8 cellular contexts compared by ENCODE assay signal in genomic region chr3:129936757-129937156, GRCh38. TPM values are rescaled to one million over a fixed set of nuclear protein-coding genes. Genes with fewer than 3 reads are reported as not detected.
A peak's percentile ranks its signal among the peaks of the same experiment; 100 is the strongest.
DNase-seq lines count a peak whose midpoint lies in the region; ATAC-seq and TF ChIP-seq lines count a peak whose summit lies in the region.

No MANE protein-coding gene starts in this region.

- H3K4me3 ChIP-seq in AG09309 (ENCODE audit: control insufficient read depth, low read depth, low read length): peak overlapping the region; percentile 3
- peak overlapping the region; percentile 26 for H3K4me3 ChIP-seq in mononuclear cell (ENCODE audit: low read length)
- H3K4me3 ChIP-seq in urinary bladder (ENCODE audit: low read depth, low read length): peak overlapping the region; percentile 13
- no peak overlapping the region for H3K4me3 ChIP-seq in mesendoderm (ENCODE audit: low read length)

- H2BK15ac ChIP-seq in mesendoderm (replicated peaks; ENCODE audit: low read depth): no peak overlapping the region

- no peaks in the 10 kb centered on the region for H3K9me3 ChIP-seq in mononuclear cell (ENCODE audit: low read depth, low read length)

- H3K79me2 ChIP-seq in mesendoderm (ENCODE audit: control insufficient read depth, insufficient read depth, low read length): no peaks in the 10 kb centered on the region

- H2AK5ac ChIP-seq in mesendoderm (ENCODE audit: low read length): no peak overlapping the region

- H3K27me3 ChIP-seq in mononuclear cell (ENCODE audit: insufficient read depth, low read length) (no peaks in the 10 kb centered on the region), mesendoderm (ENCODE audit: insufficient read depth, low read length, poor library complexity) (no peaks in the 10 kb centered on the region)

- H3K4me1 ChIP-seq in mononuclear cell (ENCODE audit: insufficient read depth, low read length) (peaks cover 15% of the 10 kb centered on the region), urinary bladder (ENCODE audit: insufficient read depth) (no peaks in the 10 kb centered on the region), mesendoderm (ENCODE audit: control insufficient read depth, low read depth, low read length) (no peaks in the 10 kb centered on the region)

- TF ChIP-seq CTCF in AG09309 (IDR thresholded peaks at IDR 0.05; ENCODE audit: control insufficient read depth, insufficient read depth, low read depth, low read length, missing control alignments): no peak

- H3K56ac ChIP-seq in mesendoderm (ENCODE audit: low read length): no peak overlapping the region

- peak; percentile 28 for DNase-seq in AG09309 (ENCODE audit: low read depth)
- DNase-seq in dermis blood vessel endothelial cell: peak; percentile 79
- no peak for DNase-seq in mesendoderm

- no peaks in the 10 kb centered on the region for H3K36me3 ChIP-seq in urinary bladder (ENCODE audit: insufficient read depth)
- H3K36me3 ChIP-seq in mesendoderm (ENCODE audit: control insufficient read depth, insufficient read depth, low read length): no peaks in the 10 kb centered on the region

- no peak overlapping the region for H3K4ac ChIP-seq in mesendoderm (ENCODE audit: low read depth, low read length)

- WGBS in urinary bladder: 48% methylated on average over 6 of the region's 6 CpGs
- no CpG with 5 or more reads among the region's 6 CpGs for WGBS in mesendoderm (ENCODE audit: extremely low coverage, insufficient coverage, low lambda C conversion rate)

- no peak overlapping the region for H2BK120ac ChIP-seq in mesendoderm (ENCODE audit: low read depth, low read length)

- H3K4me2 ChIP-seq in mesendoderm (ENCODE audit: low read length): no peak overlapping the region

- no peak overlapping the region for H3K9ac ChIP-seq in mesendoderm (ENCODE audit: low read length)

- ATAC-seq in HG02798 (IDR thresholded peaks at IDR 0.05; ENCODE audit: poor library complexity, unreplicated experiment): peak; percentile 59
- peak; percentile 44 for ATAC-seq in SK-N-SH treated with all-trans-retinoic acid at 6 μM for 48 hours
- ATAC-seq in HG03439 (IDR thresholded peaks at IDR 0.05; ENCODE audit: unreplicated experiment): no peak

- no peak overlapping the region for H4K5ac ChIP-seq in mesendoderm (ENCODE audit: low read length)

- H3K27ac ChIP-seq in urinary bladder (ENCODE audit: low read depth) (no peak overlapping the region), mesendoderm (ENCODE audit: low read depth, low read length) (no peak overlapping the region)

- H3K18ac ChIP-seq in mesendoderm (ENCODE audit: low read length): no peak overlapping the region

- H4K8ac ChIP-seq in mesendoderm (ENCODE audit: low read depth, low read length): no peak overlapping the region

- no peaks in the 10 kb centered on the region for H3K79me1 ChIP-seq in mesendoderm (ENCODE audit: low read length)

- H3K23ac ChIP-seq in mesendoderm (ENCODE audit: low read length): no peak overlapping the region

- H2BK5ac ChIP-seq in mesendoderm (ENCODE audit: low read length): no peak overlapping the region

TF ChIP-seq in SK-N-SH treated with all-trans-retinoic acid at 6 μM for 48 hours, 23 proteins besides CTCF, POLR2A, EP300 and RAD21:
- TF ChIP-seq SNAI2 (CRISPR knock-in tag; IDR thresholded peaks at IDR 0.05) (no peak), ZFP30 (CRISPR knock-in tag; IDR thresholded peaks at IDR 0.05) (no peak), CREB5 (CRISPR knock-in tag; IDR thresholded peaks at IDR 0.05; ENCODE audit: low read depth) (no peak), ARNTL (CRISPR knock-in tag; IDR thresholded peaks at IDR 0.05; ENCODE audit: borderline replicate concordance, low read depth) (no peak), RARB (CRISPR knock-in tag; IDR thresholded peaks at IDR 0.05) (no peak), ZNF8 (CRISPR knock-in tag; IDR thresholded peaks at IDR 0.05) (no peak), POU6F1 (CRISPR knock-in tag; IDR thresholded peaks at IDR 0.05; ENCODE audit: borderline replicate concordance, low read depth) (no peak), BACH2 (CRISPR knock-in tag; IDR thresholded peaks at IDR 0.05; ENCODE audit: borderline replicate concordance) (no peak), ESRRG (CRISPR knock-in tag; IDR thresholded peaks at IDR 0.05) (no peak), ZNF70 (CRISPR knock-in tag; IDR thresholded peaks at IDR 0.05) (no peak), OSR1 (CRISPR knock-in tag; IDR thresholded peaks at IDR 0.05) (no peak), TSHZ2 (CRISPR knock-in tag; IDR thresholded peaks at IDR 0.05) (no peak)

RNA-seq across cellular contexts. Expression of gene TRH, which starts 37.8 kb away (rescaled TPM):
- total RNA-seq in dermis blood vessel endothelial cell: not detected in 2 replicates
- total RNA-seq in mononuclear cell: 0.10 TPM
- total RNA-seq in urinary bladder: 0.16 TPM
- polyA plus RNA-seq in urinary bladder: 0.04 TPM
- polyA plus RNA-seq in mesendoderm (2013, experiment 1 of 2): 1.5 TPM
- 1.4 TPM for polyA plus RNA-seq in mesendoderm (2013, experiment 2 of 2)

RNA-seq across cellular contexts. Expression of gene TMCC1, which starts 43.2 kb away (rescaled TPM):
- total RNA-seq in dermis blood vessel endothelial cell: 18.5 and 21.7 TPM in 2 replicates
- total RNA-seq in mononuclear cell: 17.1 TPM
- total RNA-seq in urinary bladder: 44.1 TPM
- 14.5 TPM for polyA plus RNA-seq in urinary bladder
- polyA plus RNA-seq in mesendoderm (2013, experiment 1 of 2): 12.1 TPM
- polyA plus RNA-seq in mesendoderm (2013, experiment 2 of 2): 11.6 TPM
